9 cellular contexts compared by ENCODE assay signal in the genomic region with DNA sequence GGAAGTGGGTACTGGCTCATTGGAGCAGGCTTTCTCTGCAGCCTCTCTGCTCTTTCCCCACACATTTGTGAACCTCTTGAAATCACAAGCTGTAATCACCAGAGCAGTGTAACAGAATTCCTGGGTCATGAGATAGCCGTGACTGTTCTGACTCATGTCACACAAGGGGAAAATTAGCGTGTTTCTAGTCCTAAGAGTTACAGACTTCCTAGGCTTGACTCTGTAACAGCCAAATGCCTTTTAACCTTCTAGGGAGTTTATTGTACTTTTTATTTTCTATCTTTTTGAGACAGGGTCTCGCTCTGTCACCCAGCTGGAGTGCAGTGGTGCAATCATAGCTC. TPM values are rescaled to one million over a fixed set of nuclear protein-coding genes. Genes with fewer than 3 reads are reported as not detected.
DNase-seq lines count a peak whose midpoint lies in the region; ATAC-seq, FAIRE-seq and TF ChIP-seq lines count a peak whose summit lies in the region.
"Had no signal": no experiment of that assay in that cellular context is flagged by ENCODE, and none has a peak within 500 bp of the region (broad histone marks: within the 10 kb centered on the region; RNA-seq: fewer than 3 reads in every experiment).

No MANE protein-coding gene starts in this region.

- CTCF ChIA-PET in A673 (lab: Charles Lee) = no interaction called here

- TF ChIP-seq CTCF in A673 (conservative IDR thresholded peaks at IDR 0.05; ENCODE audit: low read depth, low read length) (no peak), ascending aorta (IDR thresholded peaks at IDR 0.05) (no peak)

- no peak overlapping the region for H3K4me3 ChIP-seq in A673 (ENCODE audit: low read depth, low read length, poor library complexity, severe bottlenecking)
- no peak overlapping the region for H3K4me3 ChIP-seq in ascending aorta

- DNase-seq in A673 (ENCODE audit: low spot score) (peak; percentile 49), ascending aorta (ENCODE audit: low spot score in 2 of 2) (peak in 1 of 2 donors; percentile 80), kidney tubule cell (ENCODE audit: low spot score) (peak; percentile 94), urothelium cell line (ENCODE audit: low spot score) (peak; percentile 70), G401 (ENCODE audit: low spot score) (no peak), activated gamma-delta T cell (lab: John Stamatoyannopoulos, UW) (no peak)
- DNase-seq: activated naive CD8-positive, alpha-beta T cell treated with anti-CD3 and anti-CD28 coated beads, Interleukin-2, amount 10 ng/mL, durations not matched to agents 7 days and 5 days had no signal

- peak; percentile 72 for ATAC-seq in HG02610 (IDR thresholded peaks at IDR 0.05; ENCODE audit: unreplicated experiment)
- ATAC-seq in GM21526 (IDR thresholded peaks at IDR 0.05; ENCODE audit: low FRiP score, unreplicated experiment) = no peak

- no peaks in the 10 kb centered on the region for H3K9me3 ChIP-seq in A673 (ENCODE audit: low read depth, low read length, poor library complexity, severe bottlenecking)
- H3K9me3 ChIP-seq in ascending aorta = no peaks in the 10 kb centered on the region

- H3K27me3 ChIP-seq in A673 (replicated peaks; ENCODE audit: insufficient read depth, low read depth, low read length, poor library complexity) (no peaks in the 10 kb centered on the region), ascending aorta (no peaks in the 10 kb centered on the region)

- H3K27ac ChIP-seq in A673 (ENCODE audit: low read depth, low read length, poor library complexity, severe bottlenecking) = no peak overlapping the region
- H3K27ac ChIP-seq in ascending aorta = peak overlapping the region; percentile 67 to 81

- POLR2A ChIA-PET in A673 (lab: Charles Lee; ENCODE audit: low non-redundant PET) = no interaction called here

- FAIRE-seq in urothelium cell line (lab: Jason Lieb, UNC) = no peak

- peaks cover 14% of the 10 kb centered on the region for H3K4me1 ChIP-seq in A673 (ENCODE audit: insufficient read depth, low read length, poor library complexity, severe bottlenecking)
- H3K4me1 ChIP-seq in ascending aorta = peaks cover 15 to 53% of the 10 kb centered on the region in 2 donors

- BruUV-seq in A673 (replicated peaks; lab: Mats Ljungman, UMichigan) = no TSS peak

- in situ Hi-C loops in G401 (cut with HindIII; ENCODE audit: low sequenced_read_pairs) = no loop called here

- H3K36me3 ChIP-seq in A673 (ENCODE audit: insufficient read depth, low read length, poor library complexity, severe bottlenecking) (no peaks in the 10 kb centered on the region), ascending aorta (no peaks in the 10 kb centered on the region)

- intact Hi-C loops in A673 (cut with micrococcal nuclease; ENCODE audit: unreplicated experiment) = no loop called here
- intact Hi-C loops in ascending aorta (cut with DNase I) = loop anchor here (2.0 kb wide), 1 partner anchor 24 kb away; no protein-coding TSS in a partner anchor

RNA-seq across cellular contexts. Expression of gene TRAK1, which starts 54.7 kb away (rescaled TPM):
- total RNA-seq in A673 (2021) (16.3 and 21.1 TPM in 2 replicates), ascending aorta (37.5 TPM)
- total RNA-seq in G401 (2014; rRNA removed; shearing (Covaris generic)) = 17.3 and 17.6 TPM in 2 replicates

Comparison
In these comparisons a context has a peak if more than half of its experiments do, and no peak if none do; other contexts are left out.
1. DNase-seq: peak in A673 (single experiment), kidney tubule cell (single experiment) and urothelium cell line (single experiment); none in G401 (single experiment) and activated gamma-delta T cell (single experiment).